ENCODE assay signal across 8 cellular contexts in the genomic region with DNA sequence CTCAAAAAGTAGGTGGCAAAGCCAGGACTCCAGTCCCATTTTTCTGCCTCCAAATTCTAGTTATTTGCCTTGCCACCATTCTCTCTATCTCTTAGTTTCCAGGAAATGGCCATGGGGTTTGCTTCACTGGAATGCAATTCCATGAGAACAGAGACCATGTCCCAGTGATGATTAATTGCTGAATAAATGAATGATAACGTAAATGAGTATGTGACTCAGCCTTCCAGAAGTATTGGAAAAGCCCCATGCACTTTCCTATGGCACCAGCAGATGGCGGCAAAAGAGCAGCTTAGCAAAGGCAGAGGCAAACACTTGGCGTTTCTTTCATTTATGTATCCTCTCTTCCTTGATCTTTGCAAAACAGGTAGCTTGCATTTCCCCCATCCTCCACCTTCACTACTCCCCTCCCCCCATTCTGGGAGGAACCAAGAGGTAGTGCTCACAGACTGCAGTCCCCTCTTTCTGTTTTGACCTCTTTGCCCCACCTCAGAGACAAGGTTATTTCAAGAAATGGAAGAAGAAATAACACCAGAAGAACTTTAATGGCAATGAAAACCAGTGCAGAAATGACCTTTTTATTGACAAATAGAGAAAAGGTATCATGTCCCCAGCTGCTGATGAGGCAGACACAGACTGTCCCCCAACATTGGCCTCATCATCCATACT. TPM values are rescaled to one million over a fixed set of nuclear protein-coding genes. Genes with fewer than 3 reads are reported as not detected.
DNase-seq lines count a peak whose midpoint lies in the region; ATAC-seq and TF ChIP-seq lines count a peak whose summit lies in the region.

No MANE protein-coding gene starts in this region.

- H3K4me1 Mint-ChIP-seq in natural killer cell = peaks cover 0 to 4% of the 10 kb centered on the region in 2 donors
- H3K4me1 Mint-ChIP-seq in natural killer cell treated with Interleukin-12 subunit alpha and Interleukin-12 subunit beta and Interleukin-15 and Interleukin-18, amount 100 ng/mL, for 72 hours (ENCODE audit: low read depth in 2 of 2) = no peaks in the 10 kb centered on the region

- ATAC-seq in natural killer cell (peak in 2 of 3 donors; percentile 35 to 72), GM18519 (IDR thresholded peaks at IDR 0.05; ENCODE audit: low FRiP score, unreplicated experiment) (no peak)
- ATAC-seq in natural killer cell treated with Interleukin-12 subunit alpha and Interleukin-12 subunit beta and Interleukin-15 and Interleukin-18, amount 100 ng/mL, for 72 hours = no peak

- H3K4me3 Mint-ChIP-seq in natural killer cell = no peak overlapping the region
- H3K4me3 Mint-ChIP-seq in natural killer cell treated with Interleukin-12 subunit alpha and Interleukin-12 subunit beta and Interleukin-15 and Interleukin-18, amount 100 ng/mL, for 72 hours = no peak overlapping the region

- H3K27ac Mint-ChIP-seq in natural killer cell = no peak overlapping the region
- H3K27ac Mint-ChIP-seq in natural killer cell treated with Interleukin-12 subunit alpha and Interleukin-12 subunit beta and Interleukin-15 and Interleukin-18, amount 100 ng/mL, for 72 hours = no peak overlapping the region

- peak; percentile 83 for TF ChIP-seq CTCF in natural killer cell (IDR thresholded peaks at IDR 0.05)

- peaks cover 30 to 37% of the 10 kb centered on the region in 2 donors for H3K27me3 Mint-ChIP-seq in natural killer cell (ENCODE audit: low read depth in 2 of 2)
- H3K27me3 Mint-ChIP-seq in natural killer cell treated with Interleukin-12 subunit alpha and Interleukin-12 subunit beta and Interleukin-15 and Interleukin-18, amount 100 ng/mL, for 72 hours = peaks cover 30 to 41% of the 10 kb centered on the region in 2 donors

- intact Hi-C loops in natural killer cell (cut with micrococcal nuclease) = loop anchor here (2.0 kb wide), 1 partner anchor 1254 kb away; no protein-coding TSS in a partner anchor

- H3K9me3 Mint-ChIP-seq in natural killer cell = no peaks in the 10 kb centered on the region
- no peaks in the 10 kb centered on the region for H3K9me3 Mint-ChIP-seq in natural killer cell treated with Interleukin-12 subunit alpha and Interleukin-12 subunit beta and Interleukin-15 and Interleukin-18, amount 100 ng/mL, for 72 hours

- DNase-seq in natural killer cell (peak; percentile 30), NCI-H226 (peak; percentile 66), ecto neural progenitor cell (ENCODE audit: low spot score) (peak; percentile 78), medulla oblongata (ENCODE audit: extremely low spot score) (peak; percentile 77)
- DNase-seq in natural killer cell treated with Interleukin-12 subunit alpha and Interleukin-12 subunit beta and Interleukin-15 and Interleukin-18, amount 100 ng/mL, for 72 hours (ENCODE audit: low spot score) = no peak
- peak; percentile 45 to 62 for DNase-seq in activated CD4-positive, alpha-beta T cell treated with anti-CD3 and anti-CD28 coated beads, Interleukin-2, amount 50 U/mL, for 24 hours (ENCODE audit: low read depth in 1 of 2, low spot score in 1 of 2)
- peak; percentile 28 to 40 for DNase-seq in stimulated activated CD8-positive, alpha-beta memory T cell treated with anti-CD3 and anti-CD28 coated beads, Interleukin-15, amount 100 ng/mL, for 48 hours (ENCODE audit: low read depth in 2 of 2)

- H3K36me3 Mint-ChIP-seq in natural killer cell = no peaks in the 10 kb centered on the region
- no peaks in the 10 kb centered on the region for H3K36me3 Mint-ChIP-seq in natural killer cell treated with Interleukin-12 subunit alpha and Interleukin-12 subunit beta and Interleukin-15 and Interleukin-18, amount 100 ng/mL, for 72 hours

RNA-seq across cellular contexts. Expression of a gene that starts 21.3 kb away (rescaled TPM):
- under 1 TPM in 1 of 3 donors, not detected in 2; 0.05 TPM for total RNA-seq in natural killer cell
- total RNA-seq in natural killer cell treated with Interleukin-12 subunit alpha and Interleukin-12 subunit beta and Interleukin-15 and Interleukin-18, amount 100 ng/mL, for 72 hours = not detected

Comparison
In these comparisons a context has a peak if more than half of its experiments do, and no peak if none do; other contexts are left out.
1. ATAC-seq: peak in natural killer cell (2 of 3); none in natural killer cell treated with Interleukin-12 subunit alpha and Interleukin-12 subunit beta and Interleukin-15 and Interleukin-18, amount 100 ng/mL, for 72 hours (0 of 2) and GM18519 (single experiment).